Comparison of ENCODE assay signal across 11 cellular contexts in genomic region chr11:1582909-1583308, GRCh38. TPM values are rescaled to one million over a fixed set of nuclear protein-coding genes. Genes with fewer than 3 reads are reported as not detected.
"Had no signal": no experiment of that assay in that cellular context is flagged by ENCODE, and none has a peak within 500 bp of the region (broad histone marks: within the 10 kb centered on the region; RNA-seq: fewer than 3 reads in every experiment).

No MANE protein-coding gene starts in this region.

RNA-seq across cellular contexts. Expression of gene KRTAP5-1, which starts 2.2 kb away (rescaled TPM):
- total RNA-seq: OCI-LY7, PC-3, PC-9, Peyer's patch, Right ventricle myocardium inferior, Right ventricle myocardium superior, RPMI7951, SJCRH30, SJSA1, SK-MEL-5 had no signal
- polyA plus RNA-seq: SK-N-SH had no signal

RNA-seq across cellular contexts. Expression of gene DUSP8, which starts 10.8 kb away (rescaled TPM):
- total RNA-seq: OCI-LY7 had no signal

RNA-seq across cellular contexts. Expression of gene KRTAP5-2, which starts 15.2 kb away (rescaled TPM):
- total RNA-seq: OCI-LY7, PC-3, PC-9, Peyer's patch, Right ventricle myocardium inferior, Right ventricle myocardium superior, RPMI7951, SJCRH30, SJSA1 had no signal
- polyA plus RNA-seq: SK-N-SH had no signal

RNA-seq across cellular contexts. Expression of gene KRTAP5-3, which starts 25.4 kb away (rescaled TPM):
- total RNA-seq: OCI-LY7, PC-3, PC-9, Peyer's patch, Right ventricle myocardium inferior, Right ventricle myocardium superior, RPMI7951, SJCRH30, SJSA1, SK-MEL-5 had no signal
- polyA plus RNA-seq: SK-N-SH had no signal

RNA-seq across cellular contexts. Expression of gene KRTAP5-4, which starts 39.0 kb away (rescaled TPM):
- total RNA-seq: OCI-LY7, PC-3, PC-9, Peyer's patch, Right ventricle myocardium inferior, Right ventricle myocardium superior, RPMI7951, SJCRH30, SJSA1, SK-MEL-5 had no signal
- polyA plus RNA-seq: SK-N-SH had no signal
